ENCODE assay signal across 19 cellular contexts in genomic region chr9:89382026-89382986, GRCh38.
DNase-seq lines count a peak whose midpoint lies in the region; ATAC-seq and TF ChIP-seq lines count a peak whose summit lies in the region.
"Had no signal": no experiment of that assay in that cellular context is flagged by ENCODE, and none has a peak within 500 bp of the region (broad histone marks: within the 10 kb centered on the region; RNA-seq: fewer than 3 reads in every experiment).

No MANE protein-coding gene starts in this region.

- H2AFZ ChIP-seq in GM23338: no peak overlapping the region
- no peak overlapping the region for H2AFZ ChIP-seq in neuronal stem cell (ENCODE audit: low read length)

- no peak overlapping the region for H3K9ac ChIP-seq in neuronal stem cell (ENCODE audit: low read depth, low read length, poor library complexity)

- H2BK12ac ChIP-seq in neuronal stem cell (ENCODE audit: low read length): no peak overlapping the region

- H3K4me3 ChIP-seq in GM23338 (no peak overlapping the region), neuronal stem cell (ENCODE audit: low read length in 2 of 2) (peak overlapping the region in 1 of 2 donors; percentile 8)
- H3K4me3 ChIP-seq: MG63, pancreas had no signal

- H3K23ac ChIP-seq in neuronal stem cell (ENCODE audit: low read depth, low read length, poor library complexity): peak overlapping the region; percentile 48

- peak overlapping the region; percentile 25 for H3K18ac ChIP-seq in neuronal stem cell (ENCODE audit: low read length)

- H3K4me3 Mint-ChIP-seq in T-helper 1 cell treated with Interleukin-12 subunit alpha and Interleukin-12 subunit beta and Interleukin-4 antibody, amounts not matched to agents 30 μg/mL and 1 μg/mL, for 36 hours: no peak overlapping the region
- no peak overlapping the region for H3K4me3 Mint-ChIP-seq in GM23338
- no peak overlapping the region for H3K4me3 Mint-ChIP-seq in activated naive CD8-positive, alpha-beta T cell treated with anti-CD3 and anti-CD28 coated beads, Interleukin-2, amount 10 ng/mL, durations not matched to agents 7 days and 5 days
- H3K4me3 Mint-ChIP-seq: type B pancreatic cell had no signal

- H3K27me3 ChIP-seq in GM23338 (ENCODE audit: insufficient read depth) (no peaks in the 10 kb centered on the region), neuronal stem cell (ENCODE audit: control insufficient read depth in 3 of 3, insufficient read depth in 3 of 3, low read depth in 1 of 3, low read length in 3 of 3) (no peaks in the 10 kb centered on the region)
- H3K27me3 ChIP-seq: MG63, pancreas had no signal

- peaks cover 39% of the 10 kb centered on the region for H3K4me1 Mint-ChIP-seq in T-helper 1 cell treated with Interleukin-12 subunit alpha and Interleukin-12 subunit beta and Interleukin-4 antibody, amounts not matched to agents 30 μg/mL and 1 μg/mL, for 36 hours (ENCODE audit: low read depth)
- no peaks in the 10 kb centered on the region; the same call in 2 of the 3 replicates for H3K4me1 Mint-ChIP-seq in GM23338
- peaks cover 17% of the 10 kb centered on the region for H3K4me1 Mint-ChIP-seq in activated naive CD8-positive, alpha-beta T cell treated with anti-CD3 and anti-CD28 coated beads, Interleukin-2, amount 10 ng/mL, durations not matched to agents 7 days and 5 days

- peaks cover 74% of the 10 kb centered on the region for H3K36me3 Mint-ChIP-seq in T-helper 1 cell treated with Interleukin-12 subunit alpha and Interleukin-12 subunit beta and Interleukin-4 antibody, amounts not matched to agents 30 μg/mL and 1 μg/mL, for 36 hours (ENCODE audit: low read depth)
- H3K36me3 Mint-ChIP-seq in GM23338 (ENCODE audit: low read depth): peaks cover 71% of the 10 kb centered on the region
- H3K36me3 Mint-ChIP-seq in activated naive CD8-positive, alpha-beta T cell treated with anti-CD3 and anti-CD28 coated beads, Interleukin-2, amount 10 ng/mL, durations not matched to agents 7 days and 5 days: peaks cover 34% of the 10 kb centered on the region

- peaks cover 2% of the 10 kb centered on the region for H3K79me1 ChIP-seq in neuronal stem cell (ENCODE audit: low read depth, low read length)

- DNase-seq in T-helper 1 cell: no peak
- DNase-seq in GM23338 (ENCODE audit: low spot score): no peak
- DNase-seq in activated naive CD8-positive, alpha-beta T cell treated with anti-CD3 and anti-CD28 coated beads, Interleukin-2, amount 10 ng/mL, durations not matched to agents 7 days and 5 days: no peak
- DNase-seq in neuronal stem cell (ENCODE audit: low spot score): no peak
- no peak for DNase-seq in NCI-H524 (lab: John Stamatoyannopoulos, UW)
- no peak for DNase-seq in islet precursor cell
- DNase-seq in NCI-H526 treated with DMSO at 0.1 percent for 48 hours (lab: John Stamatoyannopoulos, UW): no peak
- DNase-seq: 8988T; caudate nucleus; hypothalamus; MG63; NCI-H187 treated with DMSO at 0.1 percent for 48 hours; NCI-H510A treated with DMSO at 0.1 percent for 48 hours; PC-3; stimulated activated CD4-positive, alpha-beta T cell treated with anti-CD3 and anti-CD28 coated beads, Interleukin-4, amount 100 ng/mL, for 24 hours; stimulated activated CD8-positive, alpha-beta memory T cell treated with anti-CD3 and anti-CD28 coated beads, Interleukin-4, amount 100 ng/mL, for 48 hours had no signal

- H3F3A ChIP-seq in GM23338 (replicated peaks; ENCODE audit: low read depth): no peaks in the 10 kb centered on the region

- no peak overlapping the region for H3K27ac ChIP-seq in GM23338 (ENCODE audit: low read depth)
- H3K27ac ChIP-seq in neuronal stem cell (replicated peaks; ENCODE audit: low read length): no peak overlapping the region
- H3K27ac ChIP-seq: pancreas had no signal

- H3K27ac Mint-ChIP-seq in T-helper 1 cell treated with Interleukin-12 subunit alpha and Interleukin-12 subunit beta and Interleukin-4 antibody, amounts not matched to agents 30 μg/mL and 1 μg/mL, for 36 hours: peak overlapping the region; percentile 49
- H3K27ac Mint-ChIP-seq in GM23338: 0 out of 2 replicates have a peak overlapping the region, but pooled peaks have one; percentile 35
- peak overlapping the region; percentile 69 for H3K27ac Mint-ChIP-seq in activated naive CD8-positive, alpha-beta T cell treated with anti-CD3 and anti-CD28 coated beads, Interleukin-2, amount 10 ng/mL, durations not matched to agents 7 days and 5 days
- H3K27ac Mint-ChIP-seq: type B pancreatic cell had no signal

- H4K8ac ChIP-seq in neuronal stem cell (ENCODE audit: low read depth, low read length): no peak overlapping the region

- POLR2A ChIA-PET in activated naive CD8-positive, alpha-beta T cell treated with anti-CD3 and anti-CD28 coated beads, Interleukin-2, amount 10 ng/mL, durations not matched to agents 7 days and 5 days (lab: Charles Lee): interaction anchor here (0.6 to 1.3 kb wide), 3 partner anchors 9 to 79 kb away, joined by 3 to 5 read pairs (median 3); no protein-coding TSS in a partner anchor

- H3K4me2 ChIP-seq in GM23338 (no peak overlapping the region), neuronal stem cell (ENCODE audit: insufficient read depth, low read length, poor library complexity, severe bottlenecking) (no peak overlapping the region)

- H2AK5ac ChIP-seq in neuronal stem cell (ENCODE audit: low read depth, low read length): no peak overlapping the region

- no peak overlapping the region for H4K91ac ChIP-seq in neuronal stem cell (ENCODE audit: low read depth, low read length, poor library complexity)

- H3K4ac ChIP-seq in neuronal stem cell (ENCODE audit: low read length): no peak overlapping the region

- no peaks in the 10 kb centered on the region for H3K79me2 ChIP-seq in GM23338 (replicated peaks; ENCODE audit: insufficient read depth)

- ATAC-seq in GM23338: no peak; the same call in 2 of the 3 replicates
- no peak for ATAC-seq in activated naive CD8-positive, alpha-beta T cell treated with anti-CD3 and anti-CD28 coated beads, Interleukin-2, amount 10 ng/mL, durations not matched to agents 7 days and 5 days (ENCODE audit: low read depth)
- ATAC-seq: pancreas, PC-3 had no signal

- WGBS in neuronal stem cell (ENCODE audit: extremely low coverage in 2 of 2, insufficient read length in 2 of 2, insufficient replicate concordance in 1 of 2), 2 donors: no CpG with 5 or more reads among the region's 27 CpGs

- H2BK120ac ChIP-seq in neuronal stem cell (ENCODE audit: low read depth, low read length): no peak overlapping the region

- H3K36me3 ChIP-seq in GM23338 (ENCODE audit: insufficient read depth) (peaks cover 21% of the 10 kb centered on the region; the same call in 1 of the 2 replicates), neuronal stem cell (replicated peaks in 1 of 2; ENCODE audit: control insufficient read depth in 2 of 2, insufficient read depth in 2 of 2, low read length in 2 of 2) (peaks cover 14 to 34% of the 10 kb centered on the region in 2 donors)
- H3K36me3 ChIP-seq: MG63 had no signal

- H3K14ac ChIP-seq in neuronal stem cell (ENCODE audit: low read length): peak overlapping the region; percentile 44

- no peak overlapping the region for H2BK15ac ChIP-seq in neuronal stem cell (ENCODE audit: low read length)

- no peaks in the 10 kb centered on the region for H3K27me3 Mint-ChIP-seq in T-helper 1 cell treated with Interleukin-12 subunit alpha and Interleukin-12 subunit beta and Interleukin-4 antibody, amounts not matched to agents 30 μg/mL and 1 μg/mL, for 36 hours (ENCODE audit: low read depth)
- H3K27me3 Mint-ChIP-seq in GM23338 (ENCODE audit: insufficient read depth, low read depth, poor library complexity): peaks cover 8% of the 10 kb centered on the region
- H3K27me3 Mint-ChIP-seq in activated naive CD8-positive, alpha-beta T cell treated with anti-CD3 and anti-CD28 coated beads, Interleukin-2, amount 10 ng/mL, durations not matched to agents 7 days and 5 days: no peaks in the 10 kb centered on the region
- H3K27me3 Mint-ChIP-seq: type B pancreatic cell had no signal

- no peak; a peak in 1 of 4 replicates for TF ChIP-seq CTCF in GM23338 (conservative IDR thresholded peaks at IDR 0.05; ENCODE audit: low read depth in 2 of 2)

- H3K4me1 ChIP-seq in GM23338 (ENCODE audit: insufficient read depth) (no peaks in the 10 kb centered on the region), neuronal stem cell (ENCODE audit: control insufficient read depth in 2 of 2, insufficient read depth in 1 of 2, low read depth in 1 of 2, low read length in 2 of 2) (peaks cover 0 to 4% of the 10 kb centered on the region in 2 donors)

- H3K9me3 ChIP-seq in neuronal stem cell (replicated peaks in 1 of 2; ENCODE audit: control insufficient read depth in 2 of 2, insufficient read depth in 1 of 2, low read depth in 1 of 2, low read length in 2 of 2): peaks cover 0 to 3% of the 10 kb centered on the region in 2 donors
- H3K9me3 ChIP-seq: MG63, pancreas had no signal

- H3K9me3 Mint-ChIP-seq in T-helper 1 cell treated with Interleukin-12 subunit alpha and Interleukin-12 subunit beta and Interleukin-4 antibody, amounts not matched to agents 30 μg/mL and 1 μg/mL, for 36 hours: no peaks in the 10 kb centered on the region
- no peaks in the 10 kb centered on the region; the same call in 2 of the 3 replicates for H3K9me3 Mint-ChIP-seq in GM23338
- H3K9me3 Mint-ChIP-seq in activated naive CD8-positive, alpha-beta T cell treated with anti-CD3 and anti-CD28 coated beads, Interleukin-2, amount 10 ng/mL, durations not matched to agents 7 days and 5 days: no peaks in the 10 kb centered on the region
- H3K9me3 Mint-ChIP-seq: type B pancreatic cell had no signal

- H2BK5ac ChIP-seq in neuronal stem cell (ENCODE audit: low read length): peak overlapping the region; percentile 42

- no peaks in the 10 kb centered on the region for H4K20me1 ChIP-seq in GM23338 (replicated peaks; ENCODE audit: insufficient read depth)

- no peaks in the 10 kb centered on the region for H3K9me2 ChIP-seq in GM23338 (ENCODE audit: insufficient read depth)

TF ChIP-seq in GM23338, 12 proteins besides CTCF, POLR2A, EP300 and RAD21 (continues in another document):
- TF ChIP-seq EZH2 (IDR thresholded peaks at IDR 0.05; ENCODE audit: low read depth, unreplicated experiment): no peak
- no peak for TF ChIP-seq CREB1 (CRISPR knock-in tag; IDR thresholded peaks at IDR 0.05; ENCODE audit: low read depth)
